8 cellular contexts compared by ENCODE assay signal in the genomic region with DNA sequence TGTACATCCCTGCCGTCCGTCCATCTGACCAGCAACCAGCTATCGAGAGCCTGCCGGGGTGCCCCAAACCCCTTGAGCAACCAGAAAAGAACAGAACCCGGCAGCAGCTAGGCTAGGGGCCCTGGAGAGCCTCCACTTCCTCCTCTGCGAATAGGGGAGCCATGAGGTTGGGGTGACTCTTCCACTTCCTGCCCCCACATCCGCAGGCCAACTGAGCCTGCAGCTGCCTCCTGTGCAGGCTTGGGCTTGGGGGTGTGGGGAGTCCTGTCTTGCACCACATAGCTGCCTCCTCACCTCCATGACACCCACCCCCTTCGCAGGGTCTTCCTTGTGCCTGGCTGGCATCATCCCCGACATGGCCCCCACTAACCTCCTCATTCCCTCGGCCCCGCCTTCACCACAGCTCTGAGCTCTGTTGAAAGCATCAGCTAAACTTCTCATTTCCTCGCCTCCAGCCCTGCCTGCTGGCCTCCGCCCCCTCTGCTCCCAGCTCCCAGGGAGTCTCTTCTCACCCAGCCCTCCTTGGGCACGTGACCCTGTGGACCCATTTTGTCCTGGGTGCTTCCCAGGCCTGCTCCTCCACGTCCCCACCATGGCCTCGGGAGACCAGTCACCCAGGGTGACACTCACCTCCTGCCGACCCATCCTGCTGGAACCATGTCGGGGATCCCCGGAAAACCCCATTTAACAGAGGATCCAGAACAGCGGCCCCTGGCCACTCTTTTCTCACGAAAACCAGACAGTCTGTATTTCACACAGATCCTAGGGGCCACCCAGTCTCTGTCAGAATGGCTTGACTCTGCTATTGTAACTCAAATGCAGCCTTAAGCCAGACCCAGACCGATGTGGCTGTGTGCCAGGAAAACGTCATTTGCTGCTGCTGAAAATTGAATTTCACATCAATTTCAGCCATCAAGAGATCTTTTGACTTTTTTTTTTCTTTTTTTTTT. TPM values are rescaled to one million over a fixed set of nuclear protein-coding genes. Genes with fewer than 3 reads are reported as not detected.
DNase-seq lines count a peak whose midpoint lies in the region; ATAC-seq and TF ChIP-seq lines count a peak whose summit lies in the region.

No MANE protein-coding gene starts in this region.

- peak; percentile 57 for DNase-seq in AG20443 (ENCODE audit: low spot score)
- peak; percentile 82 for DNase-seq in activated CD4-positive, alpha-beta T cell treated with anti-CD3 and anti-CD28 coated beads for 36 hours
- peak; percentile 51 for DNase-seq in choroid plexus epithelial cell (ENCODE audit: low read depth)
- DNase-seq in stimulated activated naive B cell treated with anti-CD40 and anti-IgM and Interleukin-4, amounts not matched to agents 10 μg/mL and 1 μg/mL and 100 μg/mL, for 72 hours = peak; percentile 76
- no peak for DNase-seq in NCI-H2029 (lab: John Stamatoyannopoulos, UW)

- no peaks in the 10 kb centered on the region for H3K4me1 ChIP-seq in muscle layer of duodenum (ENCODE audit: control insufficient read depth in 1 of 2, insufficient read depth in 2 of 2, low read length in 2 of 2)

- POLR2A ChIA-PET in activated CD4-positive, alpha-beta T cell treated with anti-CD3 and anti-CD28 coated beads for 36 hours (lab: Charles Lee) = interaction anchor here (0.6 to 1.2 kb wide), 3 partner anchors 46 to 58 kb away, joined by 3 to 4 read pairs (median 3); partner anchors contain the start of gene HAUS8

- peaks cover 20% of the 10 kb centered on the region for H3K36me3 Mint-ChIP-seq in activated CD4-positive, alpha-beta T cell treated with anti-CD3 and anti-CD28 coated beads for 36 hours (ENCODE audit: low read depth)
- H3K36me3 Mint-ChIP-seq in stimulated activated naive B cell treated with anti-CD40 and anti-IgM and Interleukin-4, amounts not matched to agents 10 μg/mL and 1 μg/mL and 100 μg/mL, for 72 hours = peaks cover 43 to 66% of the 10 kb centered on the region in 2 donors

- H3K9me3 ChIP-seq in muscle layer of duodenum (ENCODE audit: control insufficient read depth in 1 of 2, low read length in 2 of 2) = no peaks in the 10 kb centered on the region

- no peaks in the 10 kb centered on the region for H3K27me3 ChIP-seq in muscle layer of duodenum (ENCODE audit: low read depth, low read length)

- intact Hi-C loops in activated CD4-positive, alpha-beta T cell treated with anti-CD3 and anti-CD28 coated beads for 36 hours (cut with DNase I, micrococcal nuclease) = loop anchor here (1.0 to 2.0 kb wide), 3 partner anchors 45 to 51 kb away; partner anchors contain the start of genes HAUS8 (in 1 of the 2) and MYO9B (in 1 of the 2)

- H3K27ac Mint-ChIP-seq in activated CD4-positive, alpha-beta T cell treated with anti-CD3 and anti-CD28 coated beads for 36 hours = peak overlapping the region; percentile 94
- peak overlapping the region; percentile 99 for H3K27ac Mint-ChIP-seq in stimulated activated naive B cell treated with anti-CD40 and anti-IgM and Interleukin-4, amounts not matched to agents 10 μg/mL and 1 μg/mL and 100 μg/mL, for 72 hours

- CTCF ChIA-PET in activated CD4-positive, alpha-beta T cell treated with anti-CD3 and anti-CD28 coated beads for 36 hours (lab: Charles Lee) = interaction anchor here (0.7 to 1.2 kb wide), 3 partner anchors 23 to 155 kb away, joined by 3 read pairs; partner anchors contain the start of gene ANKLE1

- no peak overlapping the region for H3K4me3 ChIP-seq in choroid plexus epithelial cell (ENCODE audit: low read depth, low read length)
- H3K4me3 ChIP-seq in muscle layer of duodenum (ENCODE audit: low read depth in 1 of 2, low read length in 2 of 2) = peak overlapping the region; percentile 9 to 13

- peak; percentile 66 for ATAC-seq in GM19438 (IDR thresholded peaks at IDR 0.05; ENCODE audit: low read depth, unreplicated experiment)
- ATAC-seq in HG03575 (IDR thresholded peaks at IDR 0.05; ENCODE audit: extremely low read depth, insufficient number of reproducible peaks, low FRiP score, unreplicated experiment) = peak; percentile 19
- ATAC-seq in activated CD4-positive, alpha-beta T cell treated with anti-CD3 and anti-CD28 coated beads for 36 hours = peak; percentile 89
- ATAC-seq in stimulated activated naive B cell treated with anti-CD40 and anti-IgM and Interleukin-4, amounts not matched to agents 10 μg/mL and 1 μg/mL and 100 μg/mL, for 72 hours (replicated peaks) = peak; percentile 74 to 79

- peak overlapping the region; percentile 67 for H3K27ac ChIP-seq in muscle layer of duodenum (ENCODE audit: low read length)

- H3K4me1 Mint-ChIP-seq in activated CD4-positive, alpha-beta T cell treated with anti-CD3 and anti-CD28 coated beads for 36 hours = peaks cover 42% of the 10 kb centered on the region
- peaks cover 33 to 72% of the 10 kb centered on the region in 2 donors for H3K4me1 Mint-ChIP-seq in stimulated activated naive B cell treated with anti-CD40 and anti-IgM and Interleukin-4, amounts not matched to agents 10 μg/mL and 1 μg/mL and 100 μg/mL, for 72 hours

- no peak for TF ChIP-seq CTCF in choroid plexus epithelial cell (conservative IDR thresholded peaks at IDR 0.05; ENCODE audit: low read depth, low read length)

- H3K9me3 Mint-ChIP-seq in activated CD4-positive, alpha-beta T cell treated with anti-CD3 and anti-CD28 coated beads for 36 hours (ENCODE audit: low read depth) = no peaks in the 10 kb centered on the region
- no peaks in the 10 kb centered on the region for H3K9me3 Mint-ChIP-seq in stimulated activated naive B cell treated with anti-CD40 and anti-IgM and Interleukin-4, amounts not matched to agents 10 μg/mL and 1 μg/mL and 100 μg/mL, for 72 hours

- H3K27me3 Mint-ChIP-seq in activated CD4-positive, alpha-beta T cell treated with anti-CD3 and anti-CD28 coated beads for 36 hours = no peaks in the 10 kb centered on the region
- H3K27me3 Mint-ChIP-seq in stimulated activated naive B cell treated with anti-CD40 and anti-IgM and Interleukin-4, amounts not matched to agents 10 μg/mL and 1 μg/mL and 100 μg/mL, for 72 hours = no peaks in the 10 kb centered on the region

- peaks cover 0 to 10% of the 10 kb centered on the region in 2 donors for H3K36me3 ChIP-seq in muscle layer of duodenum (ENCODE audit: control insufficient read depth in 1 of 2, insufficient read depth in 2 of 2, low read length in 2 of 2)

- H3K4me3 Mint-ChIP-seq in activated CD4-positive, alpha-beta T cell treated with anti-CD3 and anti-CD28 coated beads for 36 hours = peak overlapping the region; percentile 68
- peak overlapping the region; percentile 79 to 86 for H3K4me3 Mint-ChIP-seq in stimulated activated naive B cell treated with anti-CD40 and anti-IgM and Interleukin-4, amounts not matched to agents 10 μg/mL and 1 μg/mL and 100 μg/mL, for 72 hours

RNA-seq across cellular contexts. Expression of gene MYO9B, which starts 50.4 kb away (rescaled TPM):
- 10 to 100 TPM; 90.3 to 98.5 TPM for total RNA-seq in activated CD4-positive, alpha-beta T cell treated with anti-CD3 and anti-CD28 coated beads for 36 hours

RNA-seq across cellular contexts. Expression of gene HAUS8, which starts 50.8 kb away (rescaled TPM):
- 10 to 100 TPM; 32.6 to 41.7 TPM for total RNA-seq in activated CD4-positive, alpha-beta T cell treated with anti-CD3 and anti-CD28 coated beads for 36 hours

Comparison
In these comparisons a context has a peak if more than half of its experiments do, and no peak if none do; other contexts are left out.
1. ATAC-seq: peak in every context shown above with its lines; median percentile 89 in activated CD4-positive, alpha-beta T cell treated with anti-CD3 and anti-CD28 coated beads for 36 hours; 76 in stimulated activated naive B cell treated with anti-CD40 and anti-IgM and Interleukin-4, amounts not matched to agents 10 μg/mL and 1 μg/mL and 100 μg/mL, for 72 hours; 66 in GM19438; 19 in HG03575.